17 cellular contexts compared by ENCODE assay signal in the genomic region with DNA sequence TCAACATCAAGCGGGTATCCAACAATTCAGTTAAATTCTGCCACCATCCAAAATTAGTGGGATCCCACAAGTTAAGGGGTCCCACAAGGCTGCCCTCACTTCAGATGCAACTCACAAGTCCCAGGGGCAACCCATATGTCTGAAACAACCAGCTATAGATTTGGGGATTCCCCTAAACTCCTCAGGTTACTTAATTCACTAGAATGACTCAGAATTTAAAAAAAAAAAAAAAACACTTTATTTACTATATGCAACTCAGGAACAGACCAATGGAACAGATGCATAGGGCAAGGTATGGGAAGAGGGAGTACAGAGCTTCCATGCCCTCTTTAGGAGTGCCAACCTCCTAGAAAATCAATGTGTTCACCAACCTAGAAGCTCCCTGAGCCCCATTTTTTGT.
DNase-seq lines count a peak whose midpoint lies in the region; TF ChIP-seq lines count a peak whose summit lies in the region.
"Had no signal": no experiment of that assay in that cellular context is flagged by ENCODE, and none has a peak within 500 bp of the region (broad histone marks: within the 10 kb centered on the region; RNA-seq: fewer than 3 reads in every experiment).

No MANE protein-coding gene starts in this region.

- H3K27ac ChIP-seq in C4-2B (peak overlapping the region; percentile 29; the same call in 1 of the 2 replicates), VCaP (peak overlapping the region; percentile 72)
- H3K27ac ChIP-seq: PC-9, SJSA1, transverse colon had no signal

- no peak overlapping the region for H3K4me3 ChIP-seq in fibroblast of mammary gland (ENCODE audit: control insufficient read depth, low read depth, low read length)
- H3K4me3 ChIP-seq: PC-9, SJSA1, transverse colon had no signal

- peak; percentile 57 for DNase-seq in ELR (ENCODE audit: low read depth)
- DNase-seq in fibroblast of mammary gland (ENCODE audit: low read depth), result peak; percentile 20
- no peak for DNase-seq in DMS 273 treated with DMSO at 0.1 percent for 48 hours (lab: John Stamatoyannopoulos, UW)
- DNase-seq in retina, result no peak
- DNase-seq in NCI-H1048 (lab: John Stamatoyannopoulos, UW), result no peak
- DNase-seq in GM19240 (ENCODE audit: insufficient read length, low spot score), result no peak
- DNase-seq: activated B cell treated with CpG ODN at 0.5 μM for 24 hours; activated naive CD4-positive, alpha-beta T cell treated with Interleukin-2 at 50 U/mL for 16 hours; hippocampal formation; kidney; NCI-H1694; PC-9; stimulated activated naive CD4-positive, alpha-beta T cell treated with Interleukin-2 at 50 U/mL for 16 hours; transverse colon had no signal

- TF ChIP-seq CTCF in C4-2B (conservative IDR thresholded peaks at IDR 0.05) (no peak), VCaP (conservative IDR thresholded peaks at IDR 0.05) (no peak), fibroblast of mammary gland (conservative IDR thresholded peaks at IDR 0.05; ENCODE audit: control insufficient read depth, insufficient read depth, low read depth, low read length) (no peak)

Comparison
In these comparisons a context has a peak if more than half of its experiments do, and no peak if none do; other contexts are left out.
1. DNase-seq: peak in ELR (single experiment) and fibroblast of mammary gland (single experiment); none in DMS 273 treated with DMSO at 0.1 percent for 48 hours (single experiment), retina (single experiment), NCI-H1048 (single experiment) and GM19240 (single experiment).